ENCODE assay signal across 18 cellular contexts in genomic region chr2:200054681-200055468, GRCh38.
DNase-seq lines count a peak whose midpoint lies in the region; ATAC-seq and TF ChIP-seq lines count a peak whose summit lies in the region.
"Had no signal": no experiment of that assay in that cellular context is flagged by ENCODE, and none has a peak within 500 bp of the region (broad histone marks: within the 10 kb centered on the region; RNA-seq: fewer than 3 reads in every experiment).

No MANE protein-coding gene starts in this region.

- CTCF ChIA-PET in HCT116 (lab: Charles Lee), result no interaction called here

- POLR2A ChIA-PET in HCT116 (lab: Charles Lee), result no interaction called here

- H3K27ac ChIP-seq in DND-41 (ENCODE audit: low read length) (no peak overlapping the region), HCT116 (ENCODE audit: low read depth, low read length) (no peak overlapping the region), brain microvascular endothelial cell (no peak overlapping the region)
- H3K27ac ChIP-seq: epithelial cell of prostate, SK-N-MC, uterus had no signal

- no peak overlapping the region for H3K4me2 ChIP-seq in DND-41 (ENCODE audit: insufficient read depth, low read length)
- H3K4me2 ChIP-seq in HCT116 (ENCODE audit: low read length), result no peak overlapping the region

- BruUV-seq in HCT116 (replicated peaks; lab: Mats Ljungman, UMichigan), result no TSS peak

- H2AFZ ChIP-seq in DND-41 (ENCODE audit: low read depth, low read length), result no peak overlapping the region
- no peak overlapping the region for H2AFZ ChIP-seq in HCT116 (ENCODE audit: low read depth, low read length, poor library complexity, severe bottlenecking)

- H3K9ac ChIP-seq in DND-41 (ENCODE audit: low read depth, low read length) (no peak overlapping the region), HCT116 (ENCODE audit: low read length) (no peak overlapping the region)

- no peaks in the 10 kb centered on the region for H3K9me3 ChIP-seq in DND-41 (ENCODE audit: insufficient read depth, low read length, severe bottlenecking)
- H3K9me3 ChIP-seq in HCT116 (ENCODE audit: control insufficient read depth in 1 of 2, insufficient read depth in 1 of 2, low read depth in 1 of 2, low read length in 2 of 2), result no peaks in the 10 kb centered on the region
- H3K9me3 ChIP-seq: uterus had no signal

- H3K27me3 ChIP-seq in DND-41 (ENCODE audit: insufficient read depth, low read length, poor library complexity) (no peaks in the 10 kb centered on the region), HCT116 (ENCODE audit: insufficient read depth, low read length) (no peaks in the 10 kb centered on the region), brain microvascular endothelial cell (replicated peaks) (no peaks in the 10 kb centered on the region)
- H3K27me3 ChIP-seq: uterus had no signal

- H3K4me1 ChIP-seq in DND-41 (ENCODE audit: insufficient read depth, low read length) (no peaks in the 10 kb centered on the region), HCT116 (ENCODE audit: control insufficient read depth in 1 of 2, insufficient read depth in 2 of 2, low read length in 2 of 2) (no peaks in the 10 kb centered on the region)
- H3K4me1 ChIP-seq: uterus had no signal

- no peak for DNase-seq in DND-41
- DNase-seq in HCT116 (ENCODE audit: low read depth, low spot score), result peak; percentile 2
- DNase-seq in brain microvascular endothelial cell, result no peak
- peak; percentile 66 for DNase-seq in islet precursor cell
- DNase-seq in NCI-H1105 (lab: John Stamatoyannopoulos, UW), result no peak
- DNase-seq in T-helper 1 cell, result no peak
- DNase-seq in HCEC 1CT, result no peak
- DNase-seq: activated CD4-positive, alpha-beta memory T cell treated with anti-CD3 and anti-CD28 coated beads for 36 hours; activated naive CD8-positive, alpha-beta T cell treated with anti-CD3 and anti-CD28 coated beads, Interleukin-2, amount 50 U/mL, for 24 hours; activated T-cell treated with anti-CD3 and anti-CD28 coated beads, Interleukin-2, amount 50 U/mL, for 72 hours; C1 segment of cervical spinal cord; head of caudate nucleus; left colon; stimulated activated naive CD8-positive, alpha-beta T cell treated with anti-CD3 and anti-CD28 coated beads, Interleukin-15, Interleukin-2, amounts not matched to agents 100 U/mL and 50 U/mL, for 24 hours; uterus had no signal

- intact Hi-C loops in HCT116 (cut with micrococcal nuclease), result no loop called here

- ATAC-seq in DND-41 (ENCODE audit: insufficient read depth, low read depth) (no peak), HCT116 (peak; percentile 40; the same call in 1 of the 2 replicates), GM19452 (IDR thresholded peaks at IDR 0.05; ENCODE audit: unreplicated experiment) (no peak)
- ATAC-seq: activated naive CD8-positive, alpha-beta T cell treated with anti-CD3 and anti-CD28 coated beads, Interleukin-2, amount 50 U/mL, for 24 hours; activated T-cell treated with anti-CD3 and anti-CD28 coated beads, Interleukin-2, amount 50 U/mL, for 72 hours; left colon; stimulated activated naive CD8-positive, alpha-beta T cell treated with anti-CD3 and anti-CD28 coated beads, Interleukin-15, Interleukin-2, amounts not matched to agents 100 U/mL and 50 U/mL, for 24 hours had no signal

- in situ Hi-C loops in brain microvascular endothelial cell (cut with HindIII; ENCODE audit: low pct_ligation_motif_present, low sequenced_read_pairs), result no loop called here

- TF ChIP-seq RAD21 in HCT116 (IDR thresholded peaks at IDR 0.05; ENCODE audit: low read depth), result peak; percentile 52

- H3K36me3 ChIP-seq in DND-41 (ENCODE audit: insufficient read depth, low read length) (no peaks in the 10 kb centered on the region), HCT116 (ENCODE audit: control insufficient read depth in 1 of 2, insufficient read depth in 2 of 2, low read length in 2 of 2) (no peaks in the 10 kb centered on the region), brain microvascular endothelial cell (replicated peaks) (no peaks in the 10 kb centered on the region)
- H3K36me3 ChIP-seq: uterus had no signal

- TF ChIP-seq POLR2A in HCT116 (IDR thresholded peaks at IDR 0.05; ENCODE audit: borderline replicate concordance, extremely low read depth, insufficient read depth, insufficient read length), result no peak

- RAD21 ChIA-PET in HCT116 (lab: Charles Lee; ENCODE audit: low non-redundant PET in 1 of 2, low total read pairs in 2 of 2, uncharacterized antibody in 2 of 2, unreplicated experiment in 2 of 2), result no interaction called here

- H4K20me1 ChIP-seq in DND-41 (ENCODE audit: insufficient read depth, low read length) (no peaks in the 10 kb centered on the region), HCT116 (ENCODE audit: insufficient read depth) (no peaks in the 10 kb centered on the region)

- H3K9me2 ChIP-seq in HCT116 (ENCODE audit: insufficient read depth), result no peaks in the 10 kb centered on the region

- TF ChIP-seq CTCF in DND-41 (IDR thresholded peaks at IDR 0.05; ENCODE audit: borderline replicate concordance, extremely low read depth, low read length, poor library complexity, severe bottlenecking), result peak; percentile 10
- TF ChIP-seq CTCF in HCT116 (IDR thresholded peaks at IDR 0.05 in 2 of 3, conservative IDR thresholded peaks at IDR 0.05 in 1 of 3; ENCODE audit: borderline replicate concordance in 1 of 3, insufficient read depth in 1 of 3, low read depth in 2 of 3, low read length in 2 of 3), result peak in 1 of 3 experiments; percentile 22; a peak in 1 of 6 replicates
- TF ChIP-seq CTCF in brain microvascular endothelial cell (IDR thresholded peaks at IDR 0.05; ENCODE audit: low read depth, low read length, missing control alignments), result peak; percentile 51

- H3K4me3 ChIP-seq in DND-41 (ENCODE audit: low read depth in 1 of 2, low read length in 2 of 2), result no peak overlapping the region
- no peak overlapping the region for H3K4me3 ChIP-seq in HCT116 (replicated peaks in 1 of 2; ENCODE audit: low read depth in 1 of 2, low read length in 2 of 2)
- H3K4me3 ChIP-seq in brain microvascular endothelial cell (ENCODE audit: low read depth, low read length), result no peak overlapping the region
- H3K4me3 ChIP-seq: SK-N-MC, uterus had no signal

- H3K79me2 ChIP-seq in DND-41 (ENCODE audit: insufficient read depth, low read length) (no peaks in the 10 kb centered on the region), HCT116 (ENCODE audit: insufficient read depth, low read length) (no peaks in the 10 kb centered on the region)

TF ChIP-seq in HCT116, 20 proteins besides CTCF, POLR2A, EP300 and RAD21:
- TF ChIP-seq JUND (IDR thresholded peaks at IDR 0.05) (no peak), YY1 (IDR thresholded peaks at IDR 0.05; ENCODE audit: extremely low read depth, insufficient replicate concordance, low read depth, low read length) (peak; percentile 6), TCF7L2 (IDR thresholded peaks at IDR 0.05; ENCODE audit: borderline replicate concordance, extremely low read depth, insufficient read depth, insufficient read length) (no peak), ZNF274 (IDR thresholded peaks at IDR 0.05; ENCODE audit: low read depth, low read length) (no peak)
TF ChIP-seq in HCT116: peak in this region for 1.

Comparison
In these comparisons a context has a peak if more than half of its experiments do, and no peak if none do; other contexts are left out.
1. DNase-seq: peak in HCT116 (single experiment) and islet precursor cell (single experiment); none in DND-41 (single experiment), brain microvascular endothelial cell (single experiment), NCI-H1105 (single experiment), T-helper 1 cell (0 of 5) and HCEC 1CT (single experiment).